25 cellular contexts compared by ENCODE assay signal in the genomic region with DNA sequence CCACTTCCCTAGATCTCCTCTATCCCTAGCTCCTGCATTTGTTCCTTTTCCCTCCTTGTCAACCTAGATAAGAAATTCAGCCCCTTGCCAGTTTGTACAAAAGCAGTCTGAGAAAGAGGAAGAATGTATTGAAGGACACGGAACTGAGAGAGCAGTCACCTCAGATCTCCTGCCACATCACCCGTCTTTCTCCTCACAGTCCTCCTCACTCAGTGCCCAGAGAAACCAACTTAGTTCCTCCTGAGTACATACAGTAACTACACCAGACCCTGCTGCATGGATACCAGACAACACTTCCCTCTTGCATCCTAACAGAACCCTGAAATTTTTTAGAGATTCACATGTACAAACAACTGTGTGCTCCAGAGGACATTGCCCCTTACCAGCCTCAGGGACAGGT.
"Had no signal": no experiment of that assay in that cellular context is flagged by ENCODE, and none has a peak within 500 bp of the region (broad histone marks: within the 10 kb centered on the region; RNA-seq: fewer than 3 reads in every experiment).

No MANE protein-coding gene starts in this region.

- H3K9ac ChIP-seq: SK-N-SH had no signal

- H3K27ac ChIP-seq: ascending aorta, body of pancreas, coronary artery, SJCRH30 had no signal

- H3K27me3 ChIP-seq: ascending aorta, body of pancreas, MG63, SJCRH30 had no signal

- H3K4me3 ChIP-seq: ascending aorta, body of pancreas, coronary artery, MG63, SJCRH30 had no signal

- H3K9me3 ChIP-seq: ascending aorta, body of pancreas, MG63, SJCRH30, SK-N-SH had no signal

- ATAC-seq: activated naive CD4-positive, alpha-beta T cell treated with anti-CD3 and anti-CD28 coated beads, Interleukin-2, amount 50 U/mL, for 72 hours; activated naive CD8-positive, alpha-beta T cell treated with anti-CD3 and anti-CD28 coated beads, Interleukin-2, amount 50 U/mL, for 24 hours; activated T-cell treated with anti-CD3 and anti-CD28 coated beads, Interleukin-2, amount 50 U/mL, for 4 hours; body of pancreas had no signal

- DNase-seq: activated B cell treated with CpG ODN at 0.5 μM for 24 hours; activated CD4-positive, alpha-beta T cell treated with anti-CD3 and anti-CD28 coated beads for 1 hour; activated CD4-positive, alpha-beta T cell treated with anti-CD3 and anti-CD28 coated beads, Interleukin-2, amount 10 ng/mL, durations not matched to agents 24 days and 14 days; activated CD4-positive, alpha-beta T cell treated with anti-CD3 and anti-CD28 coated beads, Interleukin-2, amount 50 U/mL, for 48 hours; activated effector memory CD4-positive, alpha-beta T cell treated with anti-CD3 and anti-CD28 coated beads, Interleukin-2, amount 50 U/mL, for 16 hours; activated naive CD4-positive, alpha-beta T cell treated with Interleukin-2 at 50 U/mL for 16 hours; activated naive CD8-positive, alpha-beta T cell treated with anti-CD3 and anti-CD28 coated beads, Interleukin-2, amount 50 U/mL, for 24 hours; activated T-cell treated with anti-CD3 and anti-CD28 coated beads, Interleukin-2, amount 50 U/mL, for 4 hours; amniotic stem cell; body of pancreas; central memory CD4-positive, alpha-beta T cell; MG63; NCI-H1092; NCI-H1417 treated with DMSO at 0.1 percent for 48 hours; NCI-H1694; NCI-H2029; NCI-H2107; NCI-H2171 treated with DMSO at 0.1 percent for 48 hours; NCI-H226; NCI-H526 treated with DMSO at 0.1 percent for 48 hours; SJCRH30; SK-N-SH had no signal

- H3K4me2 ChIP-seq: SK-N-SH had no signal

- H3K4me1 ChIP-seq: ascending aorta, body of pancreas, SJCRH30 had no signal

- H3K36me3 ChIP-seq: ascending aorta, MG63, SJCRH30 had no signal
